ENCODE assay signal across 8 cellular contexts in the genomic region with DNA sequence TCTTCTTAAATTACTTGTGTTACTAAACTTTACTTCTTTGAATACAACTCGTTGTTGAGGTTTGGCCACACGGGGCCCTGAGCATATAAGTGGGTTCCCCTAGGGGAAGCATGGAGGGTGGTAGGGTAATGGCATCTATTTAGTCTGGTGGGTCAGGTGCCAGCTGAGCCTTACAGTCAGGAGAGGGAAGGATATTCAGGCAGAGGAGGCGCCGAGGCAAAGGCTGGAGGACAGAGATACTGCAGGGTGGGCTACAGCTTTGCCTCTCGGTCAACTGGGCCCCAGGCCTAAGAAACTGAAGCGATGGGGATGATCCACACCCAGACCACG. TPM values are rescaled to one million over a fixed set of nuclear protein-coding genes. Genes with fewer than 3 reads are reported as not detected.
A peak's percentile ranks its signal among the peaks of the same experiment; 100 is the strongest.
DNase-seq lines count a peak whose midpoint lies in the region; FAIRE-seq and TF ChIP-seq lines count a peak whose summit lies in the region.

No MANE protein-coding gene starts in this region.

- no peaks in the 10 kb centered on the region for H3K9me3 Mint-ChIP-seq in activated T-cell treated with anti-CD3 and anti-CD28 coated beads, Interleukin-2, amount 50 U/mL, for 24 hours

- H3K27me3 Mint-ChIP-seq in activated T-cell treated with anti-CD3 and anti-CD28 coated beads, Interleukin-2, amount 50 U/mL, for 24 hours: no peaks in the 10 kb centered on the region

- H3K9ac ChIP-seq in mucosa of rectum (ENCODE audit: low read depth in 1 of 2, low read length in 2 of 2): peak overlapping the region in 1 of 2 donors; percentile 92

- no peak for FAIRE-seq in bronchial epithelial cell (lab: Jason Lieb, UNC)

- H3K36me3 Mint-ChIP-seq in activated T-cell treated with anti-CD3 and anti-CD28 coated beads, Interleukin-2, amount 50 U/mL, for 24 hours (ENCODE audit: low read depth): peaks cover 37% of the 10 kb centered on the region

- H3K4me3 ChIP-seq in bronchial epithelial cell (ENCODE audit: low read depth, low read length): peak overlapping the region; percentile 97
- peak overlapping the region; percentile 99 to 100 for H3K4me3 ChIP-seq in mucosa of rectum (ENCODE audit: low read length in 2 of 2)

- H3K27me3 ChIP-seq in bronchial epithelial cell (ENCODE audit: control insufficient read depth, insufficient read depth, low read length) (no peaks in the 10 kb centered on the region), mucosa of rectum (ENCODE audit: control insufficient read depth in 2 of 2, insufficient read depth in 2 of 2, low read length in 2 of 2) (no peaks in the 10 kb centered on the region)

- H3K4me1 ChIP-seq in mucosa of rectum (ENCODE audit: control insufficient read depth in 2 of 2, insufficient read depth in 2 of 2, low read length in 2 of 2): peaks cover 17 to 19% of the 10 kb centered on the region in 2 donors

- peaks cover 13% of the 10 kb centered on the region for H3K36me3 ChIP-seq in bronchial epithelial cell (ENCODE audit: control insufficient read depth, insufficient read depth, low read length)
- peaks cover 10 to 21% of the 10 kb centered on the region in 2 donors for H3K36me3 ChIP-seq in mucosa of rectum (ENCODE audit: control insufficient read depth in 2 of 2, insufficient read depth in 2 of 2, low read length in 2 of 2)

- H3K4me3 Mint-ChIP-seq in activated T-cell treated with anti-CD3 and anti-CD28 coated beads, Interleukin-2, amount 50 U/mL, for 24 hours: peak overlapping the region; percentile 86

- H3K9me3 ChIP-seq in mucosa of rectum (ENCODE audit: control insufficient read depth in 2 of 2, low read length in 2 of 2): no peaks in the 10 kb centered on the region

- H3K27ac Mint-ChIP-seq in activated T-cell treated with anti-CD3 and anti-CD28 coated beads, Interleukin-2, amount 50 U/mL, for 24 hours: peak overlapping the region; percentile 91

- DNase-seq in activated T-cell treated with anti-CD3 and anti-CD28 coated beads, Interleukin-2, amount 50 U/mL, for 24 hours: no peak
- no peak for DNase-seq in activated T-cell treated with anti-CD3 and anti-CD28 coated beads, Interleukin-2, amount 50 U/mL, for 1 hour
- DNase-seq in HuH-7.5 (ENCODE audit: low spot score) (peak; percentile 29), bronchial epithelial cell (ENCODE audit: low read depth) (no peak), NCI-H2081 treated with DMSO at 0.1 percent for 48 hours (lab: John Stamatoyannopoulos, UW) (no peak), HuH-7 (ENCODE audit: low spot score) (no peak)
- no peak for DNase-seq in activated effector memory CD4-positive, alpha-beta T cell treated with Interleukin-2 at 50 U/mL for 16 hours

- peaks cover 41% of the 10 kb centered on the region for H3K4me1 Mint-ChIP-seq in activated T-cell treated with anti-CD3 and anti-CD28 coated beads, Interleukin-2, amount 50 U/mL, for 24 hours (ENCODE audit: low read depth)

- no peak for TF ChIP-seq CTCF in bronchial epithelial cell (IDR thresholded peaks at IDR 0.05; ENCODE audit: insufficient read depth, low read length, severe bottlenecking)

- H3K27ac ChIP-seq in mucosa of rectum (ENCODE audit: low read depth in 2 of 2, low read length in 2 of 2): peak overlapping the region in 1 of 2 donors; percentile 84

RNA-seq across cellular contexts. Expression of a gene that starts 0.4 kb away (rescaled TPM):
- total RNA-seq in bronchial epithelial cell: 84.1 and 87.7 TPM in 2 replicates

RNA-seq across cellular contexts. Expression of a gene that starts 2.9 kb away (rescaled TPM):
- not detected in 2 replicates for total RNA-seq in bronchial epithelial cell
